26 cellular contexts compared by ENCODE assay signal in genomic region chr6:90885611-90886056, GRCh38.
A peak's percentile ranks its signal among the peaks of the same experiment; 100 is the strongest.
DNase-seq lines count a peak whose midpoint lies in the region; TF ChIP-seq lines count a peak whose summit lies in the region.
"Had no signal": no experiment of that assay in that cellular context is flagged by ENCODE, and none has a peak within 500 bp of the region (broad histone marks: within the 10 kb centered on the region; RNA-seq: fewer than 3 reads in every experiment).

No MANE protein-coding gene starts in this region.

- DNase-seq in MCF 10A (ENCODE audit: unreplicated experiment) (peak; percentile 36), breast epithelium (ENCODE audit: low spot score in 2 of 2) (no peak), astrocyte of the hippocampus (ENCODE audit: low read depth, low spot score) (peak; percentile 75), globus pallidus (ENCODE audit: low spot score) (peak; percentile 15), substantia nigra (lab: John Stamatoyannopoulos, UW) (peak in 28 of 49 donors; percentile 1 to 74 (median 14)), cardiac septum (ENCODE audit: low spot score) (no peak), T-helper 9 cell (no peak), glomerular visceral epithelial cell (ENCODE audit: extremely low spot score) (no peak)
- DNase-seq: activated CD4-positive, alpha-beta T cell treated with anti-CD3 and anti-CD28 coated beads for 1 hour; activated CD8-positive, alpha-beta memory T cell treated with anti-CD3 and anti-CD28 coated beads for 24 hours; activated T-cell treated with anti-CD3 and anti-CD28 coated beads, Interleukin-2, amount 50 U/mL, for 48 hours; AML-193; foreskin fibroblast; naive B cell; NCI-H1436 treated with DMSO at 0.1 percent for 48 hours; NCI-H69; pancreas; stimulated activated CD4-positive, alpha-beta T cell treated with anti-CD3 and anti-CD28 coated beads, Interleukin-15, amount 100 ng/mL, for 24 hours; uterus had no signal

- H3K36me3 ChIP-seq in breast epithelium: no peaks in the 10 kb centered on the region
- H3K36me3 ChIP-seq: ascending aorta, pancreas, uterus had no signal

- H3K4me3 Mint-ChIP-seq in MCF 10A (ENCODE audit: unreplicated experiment): peak overlapping the region; percentile 17
- H3K4me3 Mint-ChIP-seq: activated naive CD4-positive, alpha-beta T cell treated with anti-CD3 and anti-CD28 coated beads, Interleukin-2, amount 50 U/mL, for 24 hours; T-helper 2 cell treated with Interferon-gamma antibody and Interleukin-4, amounts not matched to agents 5 μg/mL and 100 μg/mL, for 36 hours had no signal

- no peaks in the 10 kb centered on the region for H3K4me1 ChIP-seq in breast epithelium
- H3K4me1 ChIP-seq: ascending aorta, pancreas, uterus had no signal

- CTCF ChIA-PET in MCF 10A (lab: Yijun Ruan, JAX): interaction anchor here (0.6 to 1.3 kb wide), 5 partner anchors 25 to 945 kb away, joined by 3 to 6 read pairs (median 3); no protein-coding TSS in a partner anchor

- H3K36me3 Mint-ChIP-seq in MCF 10A (ENCODE audit: insufficient read depth, unreplicated experiment): no peaks in the 10 kb centered on the region
- H3K36me3 Mint-ChIP-seq: activated naive CD4-positive, alpha-beta T cell treated with anti-CD3 and anti-CD28 coated beads, Interleukin-2, amount 50 U/mL, for 24 hours had no signal

- no peak for TF ChIP-seq POLR2A in breast epithelium (IDR thresholded peaks at IDR 0.05)

- peaks cover 11% of the 10 kb centered on the region for H3K9me3 Mint-ChIP-seq in MCF 10A (ENCODE audit: unreplicated experiment)

- peaks cover 4 to 9% of the 10 kb centered on the region in 2 donors for H3K9me3 ChIP-seq in breast epithelium
- H3K9me3 ChIP-seq: pancreas, uterus had no signal

- no peaks in the 10 kb centered on the region for H3K27me3 Mint-ChIP-seq in MCF 10A (ENCODE audit: insufficient read depth, unreplicated experiment)

- H3K27ac ChIP-seq in breast epithelium: peak overlapping the region in 1 of 2 donors; percentile 12
- no peak overlapping the region for H3K27ac ChIP-seq in substantia nigra (ENCODE audit: low read depth, low read length, poor library complexity, severe bottlenecking)
- H3K27ac ChIP-seq: 22Rv1, ascending aorta, coronary artery, pancreas, PC-9, SK-N-MC, uterus had no signal

- intact Hi-C loops in MCF 10A (cut with micrococcal nuclease) (no loop called here), breast epithelium (cut with DNase I; ENCODE audit: low total_unique reads) (no loop called here), cardiac septum (cut with DNase I) (no loop called here)

- H3K27ac Mint-ChIP-seq in MCF 10A (ENCODE audit: low read depth, unreplicated experiment): peak overlapping the region; percentile 33
- H3K27ac Mint-ChIP-seq: activated naive CD4-positive, alpha-beta T cell treated with anti-CD3 and anti-CD28 coated beads, Interleukin-2, amount 50 U/mL, for 24 hours; naive B cell; T-helper 2 cell treated with Interferon-gamma antibody and Interleukin-4, amounts not matched to agents 5 μg/mL and 100 μg/mL, for 36 hours had no signal

- no peaks in the 10 kb centered on the region for H3K27me3 ChIP-seq in breast epithelium
- H3K27me3 ChIP-seq: ascending aorta, pancreas, uterus had no signal

- H3K4me1 Mint-ChIP-seq in MCF 10A (ENCODE audit: insufficient read depth, unreplicated experiment): peaks cover 12% of the 10 kb centered on the region
- H3K4me1 Mint-ChIP-seq: activated naive CD4-positive, alpha-beta T cell treated with anti-CD3 and anti-CD28 coated beads, Interleukin-2, amount 50 U/mL, for 24 hours; naive B cell had no signal

- TF ChIP-seq CTCF in MCF 10A (IDR thresholded peaks at IDR 0.05; ENCODE audit: unreplicated experiment) (no peak), breast epithelium (IDR thresholded peaks at IDR 0.05) (no peak)

- POLR2A ChIA-PET in MCF 10A (lab: Yijun Ruan, JAX): interaction anchor here (0.7 to 0.8 kb wide), 3 partner anchors 39 to 55 kb away, joined by 3 to 4 read pairs (median 4); no protein-coding TSS in a partner anchor

- H3K4me3 ChIP-seq in breast epithelium: peak overlapping the region in 1 of 3 donors; percentile 33
- H3K4me3 ChIP-seq: ascending aorta, coronary artery, pancreas, PC-9, SK-N-MC, uterus had no signal

- BruUV-seq in MCF 10A (replicated peaks; lab: Mats Ljungman, UMichigan): no TSS peak

Comparison
In these comparisons a context has a peak if more than half of its experiments do, and no peak if none do; other contexts are left out.
1. DNase-seq: peak in MCF 10A (single experiment), astrocyte of the hippocampus (single experiment), globus pallidus (single experiment) and substantia nigra (28 of 49); none in breast epithelium (0 of 2), cardiac septum (single experiment), T-helper 9 cell (single experiment) and glomerular visceral epithelial cell (single experiment).